In genomic region chr2:11715987-11716652, GRCh38 we compare ENCODE assay signal across 1 cellular context.
TF ChIP-seq lines count a peak whose summit lies in the region.

No MANE protein-coding gene starts in this region.

TF ChIP-seq in K562, 482 proteins besides CTCF, POLR2A, EP300 and RAD21 (continued from another document):
- TF ChIP-seq ETS1 (conservative IDR thresholded peaks at IDR 0.05; ENCODE audit: control insufficient read depth, low read depth, low read length) (no peak), AFF1 (IDR thresholded peaks at IDR 0.05; ENCODE audit: low read depth in 1 of 2, partially characterized antibody in 2 of 2) (no peak), FOS (IDR thresholded peaks at IDR 0.05; ENCODE audit: extremely low read depth, insufficient read length) (no peak), MAFF (IDR thresholded peaks at IDR 0.05; ENCODE audit: low read length) (no peak), ZNF639 (CRISPR knock-in tag; conservative IDR thresholded peaks at IDR 0.05 in 1 of 2, IDR thresholded peaks at IDR 0.05 in 1 of 2) (no peak), SLC30A9 (CRISPR knock-in tag; IDR thresholded peaks at IDR 0.05) (no peak), HBP1 (CRISPR knock-in tag; IDR thresholded peaks at IDR 0.05) (no peak)
